ENCODE assay signal across 24 cellular contexts in the genomic region with DNA sequence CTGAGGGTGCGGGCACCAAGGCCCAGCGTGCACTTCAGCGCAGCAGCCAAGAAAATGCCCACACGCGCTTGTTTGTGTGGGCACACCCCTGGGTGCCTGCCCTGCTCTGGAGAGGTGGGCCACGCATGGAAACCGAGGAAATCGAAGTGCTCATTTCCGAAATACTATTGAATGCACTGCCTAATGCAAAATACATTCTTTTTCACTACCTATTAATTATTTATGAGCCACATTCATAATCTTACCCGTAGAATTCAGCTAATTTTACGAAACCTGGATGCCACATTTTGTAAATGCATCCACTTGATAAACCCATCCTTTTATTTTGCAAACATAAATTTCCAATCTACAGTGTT. TPM values are rescaled to one million over a fixed set of nuclear protein-coding genes. Genes with fewer than 3 reads are reported as not detected.
DNase-seq lines count a peak whose midpoint lies in the region; ATAC-seq and TF ChIP-seq lines count a peak whose summit lies in the region.
"Had no signal": no experiment of that assay in that cellular context is flagged by ENCODE, and none has a peak within 500 bp of the region (broad histone marks: within the 10 kb centered on the region; RNA-seq: fewer than 3 reads in every experiment).

No MANE protein-coding gene starts in this region.

- H3K4me3 Mint-ChIP-seq in nephron: peak overlapping the region; percentile 83 to 90 (median 87)
- H3K4me3 Mint-ChIP-seq in naive thymus-derived CD8-positive, alpha-beta T cell: no peak overlapping the region
- H3K4me3 Mint-ChIP-seq: activated CD8-positive, alpha-beta T cell treated with anti-CD3 and anti-CD28 coated beads, Interleukin-2, amount 10 ng/mL, durations not matched to agents 7 days and 5 days; dendritic cell treated with granulocyte-macrophage colony-stimulating factor and Interleukin-4, amounts not matched to agents 40 ng/mL and 50 ng/mL, for 4 days had no signal

- no peaks in the 10 kb centered on the region for H3K9me3 Mint-ChIP-seq in nephron
- no peaks in the 10 kb centered on the region for H3K9me3 Mint-ChIP-seq in naive thymus-derived CD8-positive, alpha-beta T cell
- H3K9me3 Mint-ChIP-seq: dendritic cell treated with granulocyte-macrophage colony-stimulating factor and Interleukin-4, amounts not matched to agents 40 ng/mL and 50 ng/mL, for 4 days had no signal

- ATAC-seq in HG02973 (IDR thresholded peaks at IDR 0.05; ENCODE audit: unreplicated experiment): no peak
- no peak for ATAC-seq in naive thymus-derived CD8-positive, alpha-beta T cell
- no peak for ATAC-seq in GM19023 (IDR thresholded peaks at IDR 0.05; ENCODE audit: unreplicated experiment)
- ATAC-seq: activated CD4-positive, CD25-positive, alpha-beta regulatory T cell treated with anti-CD3 and anti-CD28 coated beads, Interleukin-2, amount 50 U/mL, for 24 hours; activated CD8-positive, alpha-beta T cell treated with anti-CD3 and anti-CD28 coated beads, Interleukin-2, amount 10 ng/mL, durations not matched to agents 7 days and 5 days; mucosa of descending colon; stimulated activated naive CD8-positive, alpha-beta T cell treated with anti-CD3 and anti-CD28 coated beads, Interleukin-15, Interleukin-2, amounts not matched to agents 100 U/mL and 50 U/mL, for 24 hours had no signal

- peaks cover 60% of the 10 kb centered on the region for H3K27me3 Mint-ChIP-seq in nephron (ENCODE audit: low read depth)
- H3K27me3 Mint-ChIP-seq in naive thymus-derived CD8-positive, alpha-beta T cell: peaks cover 30 to 58% (median 46%) of the 10 kb centered on the region in 5 donors

- peaks cover 27% of the 10 kb centered on the region for H3K4me1 Mint-ChIP-seq in nephron
- peaks cover 0 to 11% (median 3%) of the 10 kb centered on the region in 4 donors for H3K4me1 Mint-ChIP-seq in naive thymus-derived CD8-positive, alpha-beta T cell

- H3K27me3 ChIP-seq in dorsolateral prefrontal cortex: peaks cover 0 to 82% (median 18%) of the 10 kb centered on the region in 45 donors
- H3K27me3 ChIP-seq: BLaER1 had no signal

- H3K27ac ChIP-seq in C4-2B (no peak overlapping the region), dorsolateral prefrontal cortex (peak overlapping the region in 44 of 59 donors; percentile 8 to 87 (median 69))
- H3K27ac ChIP-seq: BLaER1, HL-60, tibial artery had no signal

- DNase-seq in LNCaP clone FGC (ENCODE audit: low read depth) (no peak), dorsolateral prefrontal cortex (no peak), NOMO-1 (lab: John Stamatoyannopoulos, UW; ENCODE audit: unreplicated experiment in 2 of 2) (no peak)
- DNase-seq in naive thymus-derived CD8-positive, alpha-beta T cell: no peak
- DNase-seq: activated CD8-positive, alpha-beta T cell treated with anti-CD3 and anti-CD28 coated beads, Interleukin-2, amount 10 ng/mL, durations not matched to agents 7 days and 5 days; activated gamma-delta T cell treated with Interleukin-2 at 50 U/mL for 16 hours; activated T-cell treated with anti-CD3 and anti-CD28 coated beads, Interleukin-2, amount 50 U/mL, for 1 hour; NCI-H1930; NCI-H226; OCI-M1; stimulated activated CD4-positive, alpha-beta T cell treated with anti-CD3 and anti-CD28 coated beads, Interleukin-4, amount 100 ng/mL, for 1 hour; stimulated activated naive CD8-positive, alpha-beta T cell treated with anti-CD3 and anti-CD28 coated beads, Interleukin-15, Interleukin-2, amounts not matched to agents 100 U/mL and 50 U/mL, for 24 hours had no signal

- no peak overlapping the region for H3K27ac Mint-ChIP-seq in nephron
- no peak overlapping the region for H3K27ac Mint-ChIP-seq in naive thymus-derived CD8-positive, alpha-beta T cell
- H3K27ac Mint-ChIP-seq: activated CD8-positive, alpha-beta T cell treated with anti-CD3 and anti-CD28 coated beads, Interleukin-2, amount 10 ng/mL, durations not matched to agents 7 days and 5 days; dendritic cell treated with granulocyte-macrophage colony-stimulating factor and Interleukin-4, amounts not matched to agents 40 ng/mL and 50 ng/mL, for 4 days had no signal

- intact Hi-C loops in dorsolateral prefrontal cortex (cut with DNase I): no loop called here

- H3K4me3 ChIP-seq in LNCaP clone FGC (ENCODE audit: low read depth, low read length) (peak overlapping the region; percentile 48), dorsolateral prefrontal cortex (peak overlapping the region in 57 of 59 donors; percentile 27 to 71 (median 57))
- H3K4me3 ChIP-seq: BLaER1, mucosa of descending colon had no signal

- TF ChIP-seq CTCF in C4-2B (conservative IDR thresholded peaks at IDR 0.05): peak; percentile 50
- TF ChIP-seq CTCF in LNCaP clone FGC (IDR thresholded peaks at IDR 0.05; ENCODE audit: control insufficient read depth, extremely low read depth, insufficient read depth): no peak
- peak in 8 of 56 donors; percentile 1 to 17 (median 6) for TF ChIP-seq CTCF in dorsolateral prefrontal cortex (IDR thresholded peaks at IDR 0.05 in 54 of 56, conservative IDR thresholded peaks at IDR 0.05 in 2 of 56; ENCODE audit: low read depth in 1 of 56, partially characterized antibody in 56 of 56)
- TF ChIP-seq CTCF in nephron (IDR thresholded peaks at IDR 0.05; ENCODE audit: unreplicated experiment in 3 of 3): peak in 1 of 3 experiments; percentile 7

- POLR2A ChIA-PET in naive thymus-derived CD8-positive, alpha-beta T cell (lab: Charles Lee): no interaction called here

- H3K36me3 Mint-ChIP-seq in nephron (ENCODE audit: low read depth): no peaks in the 10 kb centered on the region
- no peaks in the 10 kb centered on the region for H3K36me3 Mint-ChIP-seq in naive thymus-derived CD8-positive, alpha-beta T cell

RNA-seq across cellular contexts. Expression of a gene that starts 4.8 kb away (rescaled TPM):
- total RNA-seq in dorsolateral prefrontal cortex: 10 to 100 TPM; 14.1 to 35.2 (median 22.3) TPM
- total RNA-seq in naive thymus-derived CD8-positive, alpha-beta T cell: not detected
- not detected for polyA plus RNA-seq in naive thymus-derived CD8-positive, alpha-beta T cell
- total RNA-seq: activated CD8-positive, alpha-beta T cell treated with anti-CD3 and anti-CD28 coated beads, Interleukin-2, amount 10 ng/mL, durations not matched to agents 7 days and 5 days; endothelial cell of umbilical vein; left ventricle myocardium superior had no signal
- polyA plus RNA-seq: endothelial cell of umbilical vein had no signal

Comparison
In these comparisons a context has a peak if more than half of its experiments do, and no peak if none do; other contexts are left out.
1. H3K4me3 Mint-ChIP-seq: peak in nephron (3 of 3); none in naive thymus-derived CD8-positive, alpha-beta T cell (0 of 10).
2. RNA of a gene that starts 4.8 kb away (total RNA-seq): 14.1 to 35.2 TPM in dorsolateral prefrontal cortex; not detected in naive thymus-derived CD8-positive, alpha-beta T cell; every median in the first group is over 10 times any median in the second.